Comparison of ENCODE assay signal across 9 cellular contexts in genomic region chr2:135004005-135004746, GRCh38. TPM values are rescaled to one million over a fixed set of nuclear protein-coding genes. Genes with fewer than 3 reads are reported as not detected.
DNase-seq lines count a peak whose midpoint lies in the region; ATAC-seq and TF ChIP-seq lines count a peak whose summit lies in the region.
"Had no signal": no experiment of that assay in that cellular context is flagged by ENCODE, and none has a peak within 500 bp of the region (broad histone marks: within the 10 kb centered on the region; RNA-seq: fewer than 3 reads in every experiment).

No MANE protein-coding gene starts in this region.

- TF ChIP-seq CTCF in glutamatergic neuron (IDR thresholded peaks at IDR 0.05; ENCODE audit: partially characterized antibody, unreplicated experiment) = peak; percentile 75

- DNase-seq in EL = peak; percentile 74
- DNase-seq in LoVo (ENCODE audit: low spot score) = peak; percentile 63
- peak; percentile 74 for DNase-seq in activated naive CD4-positive, alpha-beta T cell treated with anti-CD3 and anti-CD28 coated beads, Interleukin-2, amount 50 U/mL, for 16 hours
- DNase-seq in glutamatergic neuron = peak; percentile 85
- peak; percentile 53 to 97 (median 83) for DNase-seq in posterior cingulate gyrus
- DNase-seq in ureter (ENCODE audit: low spot score) = peak; percentile 71

- ATAC-seq in GM21825 (IDR thresholded peaks at IDR 0.05; ENCODE audit: unreplicated experiment) = peak; percentile 91
- ATAC-seq in SK-N-SH treated with all-trans-retinoic acid at 6 μM for 48 hours = peak; percentile 100

- H3K4me3 Mint-ChIP-seq in glutamatergic neuron (ENCODE audit: unreplicated experiment) = no peak overlapping the region

- intact Hi-C loops in posterior cingulate gyrus (cut with DNase I) = loop anchor here (1.0 kb wide), 2 partner anchors 597 to 706 kb away; no protein-coding TSS in a partner anchor

- H3K4me1 Mint-ChIP-seq in glutamatergic neuron (ENCODE audit: low read depth, unreplicated experiment) = peaks cover 13% of the 10 kb centered on the region

- no peaks in the 10 kb centered on the region for H3K36me3 Mint-ChIP-seq in glutamatergic neuron (ENCODE audit: unreplicated experiment)

- no peak overlapping the region for H3K27ac Mint-ChIP-seq in glutamatergic neuron (ENCODE audit: unreplicated experiment)

- H3K9me3 Mint-ChIP-seq in glutamatergic neuron (ENCODE audit: unreplicated experiment) = peaks cover 2% of the 10 kb centered on the region

- peaks cover 1% of the 10 kb centered on the region for H3K27me3 Mint-ChIP-seq in glutamatergic neuron (ENCODE audit: unreplicated experiment)

TF ChIP-seq in SK-N-SH treated with all-trans-retinoic acid at 6 μM for 48 hours, 23 proteins besides CTCF, POLR2A, EP300 and RAD21:
- TF ChIP-seq ZC3H10 (CRISPR knock-in tag; IDR thresholded peaks at IDR 0.05) (no peak), ISL1 (CRISPR knock-in tag; IDR thresholded peaks at IDR 0.05) (no peak), CSDC2 (CRISPR knock-in tag; IDR thresholded peaks at IDR 0.05) (no peak), ZFP3 (CRISPR knock-in tag; IDR thresholded peaks at IDR 0.05) (no peak), POU6F1 (CRISPR knock-in tag; IDR thresholded peaks at IDR 0.05; ENCODE audit: borderline replicate concordance, low read depth) (no peak), ESRRG (CRISPR knock-in tag; IDR thresholded peaks at IDR 0.05) (no peak), OSR1 (CRISPR knock-in tag; IDR thresholded peaks at IDR 0.05) (no peak), ARNTL (CRISPR knock-in tag; IDR thresholded peaks at IDR 0.05; ENCODE audit: borderline replicate concordance, low read depth) (no peak), PATZ1 (CRISPR knock-in tag; IDR thresholded peaks at IDR 0.05; ENCODE audit: borderline replicate concordance) (no peak), TSHZ2 (CRISPR knock-in tag; IDR thresholded peaks at IDR 0.05) (no peak), SNAI2 (CRISPR knock-in tag; IDR thresholded peaks at IDR 0.05) (no peak), RARB (CRISPR knock-in tag; IDR thresholded peaks at IDR 0.05) (no peak)
- TF ChIP-seq, protein P1, sequence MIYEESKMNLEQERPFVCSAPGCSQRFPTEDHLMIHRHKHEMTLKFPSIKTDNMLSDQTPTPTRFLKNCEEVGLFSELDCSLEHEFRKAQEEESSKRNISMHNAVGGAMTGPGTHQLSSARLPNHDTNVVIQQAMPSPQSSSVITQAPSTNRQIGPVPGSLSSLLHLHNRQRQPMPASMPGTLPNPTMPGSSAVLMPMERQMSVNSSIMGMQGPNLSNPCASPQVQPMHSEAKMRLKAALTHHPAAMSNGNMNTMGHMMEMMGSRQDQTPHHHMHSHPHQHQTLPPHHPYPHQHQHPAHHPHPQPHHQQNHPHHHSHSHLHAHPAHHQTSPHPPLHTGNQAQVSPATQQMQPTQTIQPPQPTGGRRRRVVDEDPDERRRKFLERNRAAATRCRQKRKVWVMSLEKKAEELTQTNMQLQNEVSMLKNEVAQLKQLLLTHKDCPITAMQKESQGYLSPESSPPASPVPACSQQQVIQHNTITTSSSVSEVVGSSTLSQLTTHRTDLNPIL (CRISPR knock-in tag; IDR thresholded peaks at IDR 0.05; ENCODE audit: low read depth) = no peak
- TF ChIP-seq, protein P2, sequence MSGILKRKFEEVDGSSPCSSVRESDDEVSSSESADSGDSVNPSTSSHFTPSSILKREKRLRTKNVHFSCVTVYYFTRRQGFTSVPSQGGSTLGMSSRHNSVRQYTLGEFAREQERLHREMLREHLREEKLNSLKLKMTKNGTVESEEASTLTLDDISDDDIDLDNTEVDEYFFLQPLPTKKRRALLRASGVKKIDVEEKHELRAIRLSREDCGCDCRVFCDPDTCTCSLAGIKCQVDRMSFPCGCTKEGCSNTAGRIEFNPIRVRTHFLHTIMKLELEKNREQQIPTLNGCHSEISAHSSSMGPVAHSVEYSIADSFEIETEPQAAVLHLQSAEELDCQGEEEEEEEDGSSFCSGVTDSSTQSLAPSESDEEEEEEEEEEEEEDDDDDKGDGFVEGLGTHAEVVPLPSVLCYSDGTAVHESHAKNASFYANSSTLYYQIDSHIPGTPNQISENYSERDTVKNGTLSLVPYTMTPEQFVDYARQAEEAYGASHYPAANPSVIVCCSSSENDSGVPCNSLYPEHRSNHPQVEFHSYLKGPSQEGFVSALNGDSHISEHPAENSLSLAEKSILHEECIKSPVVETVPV (CRISPR knock-in tag; IDR thresholded peaks at IDR 0.05) = no peak

RNA-seq across cellular contexts. Expression of gene MAP3K19, which starts 43.1 kb away (rescaled TPM):
- total RNA-seq in glutamatergic neuron (ENCODE audit: unreplicated experiment) (not detected), ureter (not detected)
- total RNA-seq: skeletal muscle tissue had no signal

RNA-seq across cellular contexts. Expression of gene RAB3GAP1, which starts 47.9 kb away (rescaled TPM):
- total RNA-seq in glutamatergic neuron (ENCODE audit: unreplicated experiment) (30.7 TPM), ureter (61.6 TPM)

Comparison
In these comparisons a context has a peak if more than half of its experiments do, and no peak if none do; other contexts are left out.
1. Peak in every context shown above with its lines: DNase-seq and ATAC-seq.